Comparison of ENCODE assay signal across 21 cellular contexts in genomic region chr3:193499801-193500485, GRCh38. TPM values are rescaled to one million over a fixed set of nuclear protein-coding genes. Genes with fewer than 3 reads are reported as not detected.
DNase-seq lines count a peak whose midpoint lies in the region; ATAC-seq and TF ChIP-seq lines count a peak whose summit lies in the region.
"Had no signal": no experiment of that assay in that cellular context is flagged by ENCODE, and none has a peak within 500 bp of the region (broad histone marks: within the 10 kb centered on the region; RNA-seq: fewer than 3 reads in every experiment).

No MANE protein-coding gene starts in this region.

- H3K4me3 ChIP-seq in GM23338, result no peak overlapping the region
- no peak overlapping the region for H3K4me3 ChIP-seq in RWPE2 (ENCODE audit: severe bottlenecking)
- no peak overlapping the region for H3K4me3 ChIP-seq in hepatocyte
- H3K4me3 ChIP-seq: A549, GM23248 had no signal

- H3K36me3 ChIP-seq in GM23338 (ENCODE audit: insufficient read depth), result no peaks in the 10 kb centered on the region
- no peaks in the 10 kb centered on the region for H3K36me3 ChIP-seq in RWPE2 (ENCODE audit: low read depth)
- H3K36me3 ChIP-seq in hepatocyte (replicated peaks; ENCODE audit: insufficient read depth, low read depth), result no peaks in the 10 kb centered on the region

- H3K9me2 ChIP-seq in GM23338 (ENCODE audit: insufficient read depth), result no peaks in the 10 kb centered on the region
- no peaks in the 10 kb centered on the region for H3K9me2 ChIP-seq in hepatocyte (replicated peaks; ENCODE audit: insufficient read depth)

- 85% methylated on average over 7 of the region's 7 CpGs for WGBS in hepatocyte (ENCODE audit: low lambda C conversion rate, missing lambda C conversion rate)

- H3K9me3 ChIP-seq in RWPE2 (ENCODE audit: severe bottlenecking) (no peaks in the 10 kb centered on the region), hepatocyte (ENCODE audit: low read depth) (no peaks in the 10 kb centered on the region)
- H3K9me3 ChIP-seq: A549 had no signal

- H3K4me2 ChIP-seq in GM23338 (no peak overlapping the region), hepatocyte (no peak overlapping the region)
- H3K4me2 ChIP-seq: A549 had no signal

- H4K20me1 ChIP-seq in GM23338 (replicated peaks; ENCODE audit: insufficient read depth) (no peaks in the 10 kb centered on the region), hepatocyte (ENCODE audit: insufficient read depth, poor library complexity, severe bottlenecking) (no peaks in the 10 kb centered on the region)

- H2AFZ ChIP-seq in GM23338, result 0 out of 2 replicates have a peak overlapping the region, but pooled peaks have one; percentile 14
- H2AFZ ChIP-seq in hepatocyte, result no peak overlapping the region
- H2AFZ ChIP-seq: GM23248 had no signal

- H3K27me3 Mint-ChIP-seq in GM23338 (ENCODE audit: insufficient read depth, low read depth, poor library complexity) (no peaks in the 10 kb centered on the region), osteocyte (ENCODE audit: unreplicated experiment) (peaks cover 5% of the 10 kb centered on the region)
- H3K27me3 Mint-ChIP-seq: B cell had no signal

- ATAC-seq in GM23338 (no peak), RWPE2 (ENCODE audit: low read depth) (no peak; the same call in 2 of the 3 replicates), sciatic nerve (peak; percentile 38), HG02610 (IDR thresholded peaks at IDR 0.05; ENCODE audit: unreplicated experiment) (no peak)
- ATAC-seq: A549 had no signal

- TF ChIP-seq CTCF in GM23338 (conservative IDR thresholded peaks at IDR 0.05; ENCODE audit: low read depth in 2 of 2) (no peak), RWPE2 (IDR thresholded peaks at IDR 0.05; ENCODE audit: poor library complexity, severe bottlenecking) (no peak), hepatocyte (IDR thresholded peaks at IDR 0.05; ENCODE audit: poor library complexity) (no peak), osteocyte (IDR thresholded peaks at IDR 0.05) (no peak)

- intact Hi-C loops in sciatic nerve (cut with DNase I), result no loop called here

- H3K36me3 Mint-ChIP-seq in GM23338 (ENCODE audit: low read depth) (no peaks in the 10 kb centered on the region), osteocyte (ENCODE audit: unreplicated experiment) (no peaks in the 10 kb centered on the region)

- H3K4me1 ChIP-seq in GM23338 (ENCODE audit: insufficient read depth) (no peaks in the 10 kb centered on the region), RWPE2 (ENCODE audit: insufficient read depth, poor library complexity, severe bottlenecking) (peaks cover 11% of the 10 kb centered on the region), hepatocyte (ENCODE audit: insufficient read depth) (no peaks in the 10 kb centered on the region)
- H3K4me1 ChIP-seq: A549 had no signal

- H3K9me3 Mint-ChIP-seq in GM23338, result no peaks in the 10 kb centered on the region
- no peaks in the 10 kb centered on the region for H3K9me3 Mint-ChIP-seq in osteocyte (ENCODE audit: unreplicated experiment)

- no peaks in the 10 kb centered on the region for H3F3A ChIP-seq in GM23338 (replicated peaks; ENCODE audit: low read depth)

- H3K4me1 Mint-ChIP-seq in GM23338, result no peaks in the 10 kb centered on the region
- no peaks in the 10 kb centered on the region for H3K4me1 Mint-ChIP-seq in osteocyte (ENCODE audit: unreplicated experiment)
- H3K4me1 Mint-ChIP-seq: B cell had no signal

- no peaks in the 10 kb centered on the region for H3K27me3 ChIP-seq in GM23338 (ENCODE audit: insufficient read depth)
- peaks cover 3% of the 10 kb centered on the region for H3K27me3 ChIP-seq in RWPE2 (ENCODE audit: insufficient read depth, poor library complexity, severe bottlenecking)
- no peaks in the 10 kb centered on the region for H3K27me3 ChIP-seq in hepatocyte

- H3K79me2 ChIP-seq in GM23338 (replicated peaks; ENCODE audit: insufficient read depth), result no peaks in the 10 kb centered on the region
- H3K79me2 ChIP-seq in hepatocyte, result no peaks in the 10 kb centered on the region

- DNase-seq in GM23338 (ENCODE audit: low spot score), result no peak
- no peak for DNase-seq in RWPE2 (ENCODE audit: low spot score)
- no peak for DNase-seq in hepatocyte (ENCODE audit: low spot score)
- no peak for DNase-seq in sciatic nerve (ENCODE audit: low spot score)
- DNase-seq in DMS153 treated with DMSO at 0.1 percent for 48 hours (lab: John Stamatoyannopoulos, UW; ENCODE audit: unreplicated experiment), result no peak
- no peak for DNase-seq in medulla oblongata (ENCODE audit: extremely low spot score)
- DNase-seq in osteocyte (ENCODE audit: extremely low spot score, unreplicated experiment), result no peak
- DNase-seq: HCEC 1CT, Karpas-422, NCI-H1105 treated with DMSO at 0.1 percent for 48 hours, NCI-H2029 treated with DMSO at 0.1 percent for 48 hours, NCI-H2171 treated with DMSO at 0.1 percent for 48 hours, NCI-H446, NCI-H526, OCI-M1, SHP77 had no signal

- H3K27ac Mint-ChIP-seq in GM23338 (no peak overlapping the region), osteocyte (ENCODE audit: unreplicated experiment) (no peak overlapping the region)
- H3K27ac Mint-ChIP-seq: B cell had no signal

- H3K4me3 Mint-ChIP-seq in GM23338 (no peak overlapping the region), osteocyte (ENCODE audit: unreplicated experiment) (no peak overlapping the region)
- H3K4me3 Mint-ChIP-seq: B cell had no signal

- no peak overlapping the region for H3K27ac ChIP-seq in GM23338 (ENCODE audit: low read depth)
- H3K27ac ChIP-seq in RWPE2 (ENCODE audit: poor library complexity, severe bottlenecking), result peak overlapping the region; percentile 17
- peak overlapping the region; percentile 1 for H3K27ac ChIP-seq in hepatocyte
- H3K27ac ChIP-seq: A549, GM23248 had no signal

TF ChIP-seq in GM23338, 12 proteins besides CTCF, POLR2A, EP300 and RAD21 (continues in another document):
- TF ChIP-seq EZH2 (IDR thresholded peaks at IDR 0.05; ENCODE audit: low read depth, unreplicated experiment) (no peak), JUNB (IDR thresholded peaks at IDR 0.05; ENCODE audit: unreplicated experiment) (no peak), ZNF331 (CRISPR knock-in tag; IDR thresholded peaks at IDR 0.05; ENCODE audit: low read depth) (no peak), CREB1 (CRISPR knock-in tag; IDR thresholded peaks at IDR 0.05; ENCODE audit: low read depth) (no peak)
- TF ChIP-seq, protein P1, sequence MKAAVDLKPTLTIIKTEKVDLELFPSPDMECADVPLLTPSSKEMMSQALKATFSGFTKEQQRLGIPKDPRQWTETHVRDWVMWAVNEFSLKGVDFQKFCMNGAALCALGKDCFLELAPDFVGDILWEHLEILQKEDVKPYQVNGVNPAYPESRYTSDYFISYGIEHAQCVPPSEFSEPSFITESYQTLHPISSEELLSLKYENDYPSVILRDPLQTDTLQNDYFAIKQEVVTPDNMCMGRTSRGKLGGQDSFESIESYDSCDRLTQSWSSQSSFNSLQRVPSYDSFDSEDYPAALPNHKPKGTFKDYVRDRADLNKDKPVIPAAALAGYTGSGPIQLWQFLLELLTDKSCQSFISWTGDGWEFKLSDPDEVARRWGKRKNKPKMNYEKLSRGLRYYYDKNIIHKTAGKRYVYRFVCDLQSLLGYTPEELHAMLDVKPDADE (IDR thresholded peaks at IDR 0.05), result no peak

RNA-seq across cellular contexts. Expression of gene ATP13A4, which starts 54.8 kb away (rescaled TPM):
- total RNA-seq in GM23338 (2014; rRNA removed; shearing (Covaris generic)), result not detected in 2 replicates
- polyA plus RNA-seq in GM23338 (2016; fragmentation: Nextera tagmentation; extraction: Ambion mirVana), result not detected in 2 replicates
- total RNA-seq in hepatocyte, result 14.2 and 18.2 TPM in 2 replicates
- 5.2 and 7.1 TPM in 2 replicates for polyA plus RNA-seq in hepatocyte
- 1.2 TPM for total RNA-seq in sciatic nerve
- 0.27 TPM in 1 of 2 replicates, not detected in the other for total RNA-seq in osteocyte
- total RNA-seq: GM23248, RPMI7951 had no signal
- polyA plus RNA-seq: GM23248 had no signal
